Comparison of ENCODE assay signal across 1 cellular context in genomic region chr3:50585919-50586762, GRCh38.
TF ChIP-seq lines count a peak whose summit lies in the region.

No MANE protein-coding gene starts in this region.

TF ChIP-seq in WTC11, 78 proteins besides CTCF, POLR2A, EP300 and RAD21 (continued from another document):
- TF ChIP-seq ZNF232 (CRISPR knock-in tag; IDR thresholded peaks at IDR 0.05) (no peak), ZNF671 (CRISPR knock-in tag; IDR thresholded peaks at IDR 0.05) (no peak)
